In genomic region chr16:17475104-17475503, GRCh38 we compare ENCODE assay signal across 20 cellular contexts. TPM values are rescaled to one million over a fixed set of nuclear protein-coding genes. Genes with fewer than 3 reads are reported as not detected.
A peak's percentile ranks its signal among the peaks of the same experiment; 100 is the strongest.
DNase-seq lines count a peak whose midpoint lies in the region; ATAC-seq, FAIRE-seq and TF ChIP-seq lines count a peak whose summit lies in the region.
"Had no signal": no experiment of that assay in that cellular context is flagged by ENCODE, and none has a peak within 500 bp of the region (broad histone marks: within the 10 kb centered on the region; RNA-seq: fewer than 3 reads in every experiment).

No MANE protein-coding gene starts in this region.

- H2AFZ ChIP-seq in OCI-LY7 (ENCODE audit: low read length) (peak overlapping the region; percentile 78; the same call in 1 of the 2 replicates), GM12878 (ENCODE audit: control insufficient read depth, low read depth, low read length) (no peak overlapping the region)

- TF ChIP-seq CTCF in natural killer cell (IDR thresholded peaks at IDR 0.05) (no peak), OCI-LY7 (conservative IDR thresholded peaks at IDR 0.05; ENCODE audit: low read length) (no peak), GM12878 (IDR thresholded peaks at IDR 0.05 in 2 of 3, conservative IDR thresholded peaks at IDR 0.05 in 1 of 3; ENCODE audit: control insufficient read depth in 2 of 3, extremely low read depth in 1 of 3, insufficient read depth in 1 of 3, low read depth in 3 of 3, low read length in 3 of 3) (no peak), MCF 10A (IDR thresholded peaks at IDR 0.05; ENCODE audit: unreplicated experiment) (no peak)

- H3K27ac Mint-ChIP-seq in natural killer cell treated with Interleukin-12 subunit alpha and Interleukin-12 subunit beta and Interleukin-15 and Interleukin-18, amount 100 ng/mL, for 72 hours: peak overlapping the region in 1 of 2 donors; percentile 5
- H3K27ac Mint-ChIP-seq in natural killer cell (peak overlapping the region in 1 of 2 donors; percentile 76), MCF 10A (ENCODE audit: low read depth, unreplicated experiment) (no peak overlapping the region)
- H3K27ac Mint-ChIP-seq: type B pancreatic cell had no signal

- no peak for FAIRE-seq in GM12878 (lab: Jason Lieb, UNC)
- FAIRE-seq: D721Med had no signal

- POLR2A ChIA-PET in OCI-LY7 (lab: Charles Lee): no interaction called here
- POLR2A ChIA-PET in GM12878 (lab: Charles Lee): no interaction called here
- POLR2A ChIA-PET in MCF 10A (lab: Yijun Ruan, JAX): no interaction called here

- no peak overlapping the region for H3K27ac ChIP-seq in OCI-LY7 (ENCODE audit: low read depth, low read length, poor library complexity, severe bottlenecking)
- H3K27ac ChIP-seq in GM12878 (ENCODE audit: control insufficient read depth, insufficient read depth): no peak overlapping the region
- H3K27ac ChIP-seq: neutrophil, psoas muscle, SJCRH30 had no signal

- intact Hi-C loops in natural killer cell (cut with micrococcal nuclease) (no loop called here), OCI-LY7 (cut with micrococcal nuclease; ENCODE audit: unreplicated experiment) (no loop called here), GM12878 (cut with micrococcal nuclease; ENCODE audit: unreplicated experiment) (loop anchor here (5.0 kb wide), 1 partner anchor 52 kb away; no protein-coding TSS in a partner anchor), MCF 10A (cut with micrococcal nuclease) (no loop called here)

- SMC1A ChIA-PET in GM12878 (lab: Charles Lee; ENCODE audit: uncharacterized antibody, unreplicated experiment): interaction anchor here (0.6 to 2.2 kb wide), 11 partner anchors 9 to 130 kb away, joined by 3 to 9 read pairs (median 3); no protein-coding TSS in a partner anchor

- no peaks in the 10 kb centered on the region for H3K27me3 ChIP-seq in GM12878 (replicated peaks in 1 of 2; ENCODE audit: control insufficient read depth in 2 of 2, insufficient read depth in 2 of 2, low read length in 1 of 2)

- no peak for TF ChIP-seq POLR2A in GM12878 (IDR thresholded peaks at IDR 0.05; ENCODE audit: low read depth, low read length)

- no peaks in the 10 kb centered on the region for H3K9me3 Mint-ChIP-seq in natural killer cell treated with Interleukin-12 subunit alpha and Interleukin-12 subunit beta and Interleukin-15 and Interleukin-18, amount 100 ng/mL, for 72 hours
- H3K9me3 Mint-ChIP-seq in natural killer cell: no peaks in the 10 kb centered on the region
- H3K9me3 Mint-ChIP-seq in MCF 10A (ENCODE audit: unreplicated experiment): peaks cover 22% of the 10 kb centered on the region
- H3K9me3 Mint-ChIP-seq: activated B cell treated with CpG ODN at 0.5 μM for 24 hours, type B pancreatic cell had no signal

- DNase-seq in natural killer cell treated with Interleukin-12 subunit alpha and Interleukin-12 subunit beta and Interleukin-15 and Interleukin-18, amount 100 ng/mL, for 72 hours (ENCODE audit: low spot score): no peak
- DNase-seq in natural killer cell (no peak), OCI-LY7 (ENCODE audit: low spot score) (no peak), GM12878 (ENCODE audit: low read depth, low spot score) (no peak), NCI-H2029 (lab: John Stamatoyannopoulos, UW) (no peak), MCF 10A (ENCODE audit: unreplicated experiment) (no peak)
- DNase-seq: activated B cell treated with CpG ODN at 0.5 μM for 24 hours; activated effector memory CD4-positive, alpha-beta T cell treated with anti-CD3 and anti-CD28 coated beads, Interleukin-2, amount 50 U/mL, for 16 hours; H7; IMR-90; mesendoderm; NCI-H2081; NCI-H345; psoas muscle; SJCRH30 had no signal

- TF ChIP-seq RAD21 in GM12878 (IDR thresholded peaks at IDR 0.05; ENCODE audit: insufficient read depth, low read depth, low read length): no peak

- no peak overlapping the region for H3K9ac ChIP-seq in GM12878 (ENCODE audit: control insufficient read depth, insufficient read depth, low read length)

- RAD21 ChIA-PET in GM12878 (lab: Charles Lee; ENCODE audit: unreplicated experiment): interaction anchor here (0.7 to 1.9 kb wide), 11 partner anchors 11 to 613 kb away, joined by 3 to 6 read pairs (median 4); no protein-coding TSS in a partner anchor

- peaks cover 26 to 32% of the 10 kb centered on the region in 2 donors for H3K4me1 Mint-ChIP-seq in natural killer cell treated with Interleukin-12 subunit alpha and Interleukin-12 subunit beta and Interleukin-15 and Interleukin-18, amount 100 ng/mL, for 72 hours (ENCODE audit: low read depth in 2 of 2)
- peaks cover 25 to 26% of the 10 kb centered on the region in 2 donors for H3K4me1 Mint-ChIP-seq in natural killer cell
- H3K4me1 Mint-ChIP-seq in MCF 10A (ENCODE audit: insufficient read depth, unreplicated experiment): no peaks in the 10 kb centered on the region

- peak in 1 of 2 donors; percentile 69 for ATAC-seq in natural killer cell treated with Interleukin-12 subunit alpha and Interleukin-12 subunit beta and Interleukin-15 and Interleukin-18, amount 100 ng/mL, for 72 hours
- ATAC-seq in natural killer cell (no peak), GM12878 (0 out of 3 replicates have a peak, but pooled peaks have one; percentile 5), HG02938 (IDR thresholded peaks at IDR 0.05; ENCODE audit: unreplicated experiment) (no peak)
- ATAC-seq: psoas muscle had no signal

- TF ChIP-seq EP300 in GM12878 (IDR thresholded peaks at IDR 0.05; ENCODE audit: borderline replicate concordance in 1 of 2, control insufficient read depth in 1 of 2, low read depth in 2 of 2, low read length in 2 of 2): no peak

- H3K4me1 ChIP-seq in OCI-LY7 (ENCODE audit: insufficient read depth, low read length, poor library complexity, severe bottlenecking) (peaks cover 35% of the 10 kb centered on the region), GM12878 (ENCODE audit: control insufficient read depth, insufficient read depth, low read length) (peaks cover 18% of the 10 kb centered on the region)
- H3K4me1 ChIP-seq: SJCRH30 had no signal

- 5% methylated on average over 7 of the region's 7 CpGs for WGBS in GM12878 (ENCODE audit: insufficient coverage, insufficient replicate concordance, low lambda C conversion rate, missing lambda C conversion rate)

- BruUV-seq in OCI-LY7 (replicated peaks; lab: Mats Ljungman, UMichigan) (no TSS peak), GM12878 (replicated peaks; lab: Mats Ljungman, UMichigan) (no TSS peak), MCF 10A (replicated peaks; lab: Mats Ljungman, UMichigan) (no TSS peak)

- H3K9me3 ChIP-seq in OCI-LY7 (ENCODE audit: low read length) (no peaks in the 10 kb centered on the region), GM12878 (replicated peaks; ENCODE audit: control insufficient read depth, insufficient read depth, low read length) (no peaks in the 10 kb centered on the region)
- H3K9me3 ChIP-seq: neutrophil, psoas muscle, SJCRH30 had no signal

- peaks cover 5 to 7% of the 10 kb centered on the region in 2 donors for H3K27me3 Mint-ChIP-seq in natural killer cell treated with Interleukin-12 subunit alpha and Interleukin-12 subunit beta and Interleukin-15 and Interleukin-18, amount 100 ng/mL, for 72 hours
- H3K27me3 Mint-ChIP-seq in natural killer cell (ENCODE audit: low read depth in 2 of 2) (peaks cover under 1 to 9% of the 10 kb centered on the region in 2 donors), MCF 10A (ENCODE audit: insufficient read depth, unreplicated experiment) (no peaks in the 10 kb centered on the region)

- CTCF ChIA-PET in OCI-LY7 (lab: Charles Lee; ENCODE audit: unreplicated experiment): no interaction called here
- CTCF ChIA-PET in GM12878 (lab: Yijun Ruan, JAX): interaction anchor here (0.6 to 3.2 kb wide), 8 partner anchors 11 to 614 kb away, joined by 3 to 18 read pairs (median 4); no protein-coding TSS in a partner anchor
- CTCF ChIA-PET in MCF 10A (lab: Yijun Ruan, JAX): no interaction called here

- no peaks in the 10 kb centered on the region for H3K36me3 Mint-ChIP-seq in natural killer cell treated with Interleukin-12 subunit alpha and Interleukin-12 subunit beta and Interleukin-15 and Interleukin-18, amount 100 ng/mL, for 72 hours
- no peaks in the 10 kb centered on the region for H3K36me3 Mint-ChIP-seq in natural killer cell
- no peaks in the 10 kb centered on the region for H3K36me3 Mint-ChIP-seq in MCF 10A (ENCODE audit: insufficient read depth, unreplicated experiment)
- H3K36me3 Mint-ChIP-seq: CD4-positive, CD25-positive, alpha-beta regulatory T cell; type B pancreatic cell had no signal

- peak overlapping the region; percentile 62 for H3K4me3 Mint-ChIP-seq in natural killer cell treated with Interleukin-12 subunit alpha and Interleukin-12 subunit beta and Interleukin-15 and Interleukin-18, amount 100 ng/mL, for 72 hours
- no peak overlapping the region for H3K4me3 Mint-ChIP-seq in natural killer cell
- H3K4me3 Mint-ChIP-seq in MCF 10A (ENCODE audit: unreplicated experiment): no peak overlapping the region
- H3K4me3 Mint-ChIP-seq: type B pancreatic cell had no signal

- H4K20me1 ChIP-seq in OCI-LY7 (ENCODE audit: insufficient read depth, low read length) (no peaks in the 10 kb centered on the region), GM12878 (ENCODE audit: control insufficient read depth, insufficient read depth) (no peaks in the 10 kb centered on the region)

- H3K4me2 ChIP-seq in OCI-LY7 (ENCODE audit: low read length) (peak overlapping the region; percentile 41), GM12878 (ENCODE audit: control insufficient read depth, insufficient read depth) (peak overlapping the region; percentile 62; the same call in 1 of the 2 replicates)

- no peaks in the 10 kb centered on the region for H3K9me2 ChIP-seq in OCI-LY7 (ENCODE audit: insufficient read depth, low read length)

- H3K36me3 ChIP-seq in OCI-LY7 (ENCODE audit: insufficient read depth, low read length): no peaks in the 10 kb centered on the region
- H3K36me3 ChIP-seq in GM12878 (ENCODE audit: control insufficient read depth in 2 of 2, insufficient read depth in 2 of 2, low read length in 1 of 2): no peaks in the 10 kb centered on the region
- H3K36me3 ChIP-seq: neutrophil, SJCRH30 had no signal

- in situ Hi-C loops in GM12878 (cut with MboI): no loop called here

- peaks cover under 1% of the 10 kb centered on the region; the same call in 1 of the 2 replicates for H3K79me2 ChIP-seq in OCI-LY7 (ENCODE audit: insufficient read depth, low read depth, low read length)
- no peaks in the 10 kb centered on the region for H3K79me2 ChIP-seq in GM12878 (ENCODE audit: control insufficient read depth, insufficient read depth, low read length)

- H3K4me3 ChIP-seq in OCI-LY7 (ENCODE audit: low read depth, low read length, poor library complexity, severe bottlenecking) (no peak overlapping the region), GM12878 (no peak overlapping the region)
- H3K4me3 ChIP-seq: psoas muscle, SJCRH30 had no signal

RNA-seq across cellular contexts. Expression of gene XYLT1, which starts 4.3 kb away (rescaled TPM):
- total RNA-seq in natural killer cell treated with Interleukin-12 subunit alpha and Interleukin-12 subunit beta and Interleukin-15 and Interleukin-18, amount 100 ng/mL, for 72 hours: 10 to 100 TPM; 26.4 to 41.9 TPM
- total RNA-seq in natural killer cell (10 to 100 TPM; 40.9 to 55.5 (median 43.8) TPM), OCI-LY7 (2022) (42.1 and 50.0 TPM in 2 replicates), GM12878 (2014; rRNA removed) (5.6 and 7.1 TPM in 2 replicates), GM12878 (2014; rRNA removed; fragmentation: Illumina TruSeq; extraction: Trizol) (7.7 and 7.8 TPM in 2 replicates), GM12878 (2021) (13.2 and 14.8 TPM in 2 replicates), MCF 10A (2022) (not detected in 2 replicates)
- 22.7 and 36.3 TPM in 2 replicates for total RNA-seq in OCI-LY7 (2014; rRNA removed; shearing (Covaris generic))
- total RNA-seq in GM12878 (2013; cell fraction: nucleolus; rRNA removed): 112 and 126 TPM in 2 replicates
- 3.0 TPM for polyA plus RNA-seq in GM12878 (2011; ENCODE audit: low read depth)
- polyA plus RNA-seq in GM12878 (2011; rRNA removed) (5.4 and 6.8 TPM in 2 replicates), GM12878 (2014; fragmentation: Illumina TruSeq; extraction: Trizol) (5.8 and 6.9 TPM in 2 replicates), GM12878 (2014; fragmentation: Nextera tagmentation; extraction: Ambion mirVana) (1 to 10 TPM in 1 of 2 experiments, under 1 TPM in 1; 0.88 to 1.1 TPM), GM12878 (2014; rRNA removed) (4.9 and 5.0 TPM in 2 replicates), GM12878 (2016; fragmentation: Nextera tagmentation; extraction: Ambion mirVana) (1 to 10 TPM; 2.9 to 3.2 TPM)
- polyA plus RNA-seq in GM12878 (2011; cell fraction: cytosol; rRNA removed): 7.2 and 8.6 TPM in 2 replicates
- 12.2 and 13.9 TPM in 2 replicates for polyA plus RNA-seq in GM12878 (2011; cell fraction: nucleus; rRNA removed)
- polyA plus RNA-seq in GM12878 (2012): 2.4 and 4.1 TPM in 2 replicates
- polyA minus RNA-seq in GM12878 (2011; rRNA and poly(A)+ RNA removed): 32.4 and 49.0 TPM in 2 replicates
- polyA minus RNA-seq in GM12878 (2011; cell fraction: cytosol; rRNA and poly(A)+ RNA removed): 8.1 and 8.3 TPM in 2 replicates
- 29.5 and 43.6 TPM in 2 replicates for polyA minus RNA-seq in GM12878 (2011; cell fraction: nucleus; rRNA and poly(A)+ RNA removed)
